13 cellular contexts compared by ENCODE assay signal in genomic region chr3:58020740-58021071, GRCh38. TPM values are rescaled to one million over a fixed set of nuclear protein-coding genes. Genes with fewer than 3 reads are reported as not detected.
DNase-seq lines count a peak whose midpoint lies in the region; ATAC-seq and TF ChIP-seq lines count a peak whose summit lies in the region.
"Had no signal": no experiment of that assay in that cellular context is flagged by ENCODE, and none has a peak within 500 bp of the region (broad histone marks: within the 10 kb centered on the region; RNA-seq: fewer than 3 reads in every experiment).

No MANE protein-coding gene starts in this region.

- no peak for TF ChIP-seq EP300 in transverse colon (IDR thresholded peaks at IDR 0.05; ENCODE audit: low read depth)

- ATAC-seq in GM18511 (IDR thresholded peaks at IDR 0.05; ENCODE audit: unreplicated experiment) (no peak), HG02759 (IDR thresholded peaks at IDR 0.05; ENCODE audit: unreplicated experiment) (no peak)

- peak overlapping the region; percentile 84 for H3K27ac ChIP-seq in RWPE1
- peak overlapping the region; percentile 63 for H3K27ac ChIP-seq in epithelial cell of prostate
- peak overlapping the region; percentile 81 to 82 for H3K27ac ChIP-seq in mucosa of rectum (ENCODE audit: low read depth in 2 of 2, low read length in 2 of 2)
- H3K27ac ChIP-seq in transverse colon: peak overlapping the region; percentile 89 to 95 (median 90)

- no peak overlapping the region for H3K4me3 ChIP-seq in mucosa of rectum (ENCODE audit: low read length in 2 of 2)
- no peak overlapping the region for H3K4me3 ChIP-seq in transverse colon
- H3K4me3 ChIP-seq: GM12878 had no signal

- CTCF ChIA-PET in RWPE1 (lab: Yijun Ruan, JAX): interaction anchor here (1.0 kb wide), 1 partner anchor 12 kb away, joined by 5 read pairs; the partner anchor contains the start of gene FLNB

- no peak for DNase-seq in RWPE1 (ENCODE audit: low spot score)
- DNase-seq in epithelial cell of prostate (ENCODE audit: low read depth, low spot score): no peak
- no peak for DNase-seq in transverse colon
- no peak for DNase-seq in C1 segment of cervical spinal cord (lab: John Stamatoyannopoulos, UW)
- DNase-seq: activated CD4-positive, alpha-beta T cell treated with anti-CD3 and anti-CD28 coated beads, Interleukin-2, amount 50 U/mL, for 48 hours; DMS 273 treated with DMSO at 0.1 percent for 48 hours; NCI-H1092 treated with DMSO at 0.1 percent for 48 hours; occipital lobe; SW 1271 had no signal

- in situ Hi-C loops in transverse colon (cut with MboI; ENCODE audit: low pct_ligation_motif_present in 1 of 4, low pct_unique_long_range_greater_than_20kb in 1 of 4, low sequenced_read_pairs in 3 of 4): no loop called here

- H3K36me3 ChIP-seq in mucosa of rectum (ENCODE audit: control insufficient read depth in 2 of 2, insufficient read depth in 2 of 2, low read length in 2 of 2) (peaks cover 0 to 3% of the 10 kb centered on the region in 2 donors), transverse colon (no peaks in the 10 kb centered on the region)

- H3K4me1 ChIP-seq in mucosa of rectum (ENCODE audit: control insufficient read depth in 2 of 2, insufficient read depth in 2 of 2, low read length in 2 of 2) (peaks cover 42 to 62% of the 10 kb centered on the region in 2 donors), transverse colon (peaks cover 43 to 93% (median 79%) of the 10 kb centered on the region in 4 donors)

- TF ChIP-seq POLR2A in transverse colon (IDR thresholded peaks at IDR 0.05): no peak

- WGBS in transverse colon (ENCODE audit: low coverage in 1 of 2), 2 donors: 46 to 55% methylated on average over 6 to 7 of the region's 7 CpGs

- TF ChIP-seq CTCF in RWPE1 (conservative IDR thresholded peaks at IDR 0.05; ENCODE audit: low read depth): no peak
- no peak for TF ChIP-seq CTCF in transverse colon (IDR thresholded peaks at IDR 0.05)

- POLR2A ChIA-PET in RWPE1 (lab: Yijun Ruan, JAX; ENCODE audit: low non-redundant PET): no interaction called here

- H3K9me3 ChIP-seq in mucosa of rectum (ENCODE audit: control insufficient read depth in 2 of 2, low read length in 2 of 2) (no peaks in the 10 kb centered on the region), transverse colon (no peaks in the 10 kb centered on the region)

- H3K9ac ChIP-seq in mucosa of rectum (ENCODE audit: low read depth in 1 of 2, low read length in 2 of 2): peak overlapping the region in 1 of 2 donors; percentile 56

- intact Hi-C loops in transverse colon (cut with DNase I; ENCODE audit: low total_unique reads): no loop called here

- H3K27me3 ChIP-seq in mucosa of rectum (ENCODE audit: control insufficient read depth in 2 of 2, insufficient read depth in 2 of 2, low read length in 2 of 2) (no peaks in the 10 kb centered on the region), transverse colon (no peaks in the 10 kb centered on the region)

RNA-seq across cellular contexts. Expression of gene FLNB, which starts 12.5 kb away (rescaled TPM):
- 100 to 1,000 TPM; 282 to 707 (median 563) TPM for total RNA-seq in transverse colon
